Comparison of ENCODE assay signal across 8 cellular contexts in genomic region chr20:3470627-3471396, GRCh38. TPM values are rescaled to one million over a fixed set of nuclear protein-coding genes. Genes with fewer than 3 reads are reported as not detected.
DNase-seq lines count a peak whose midpoint lies in the region; ATAC-seq, FAIRE-seq and TF ChIP-seq lines count a peak whose summit lies in the region.

Gene ATRN (plus strand): TSS chr20:3471018. CDS start chr20:3471108, 90 bp downstream.

- peaks cover 48% of the 10 kb centered on the region for H3K27me3 ChIP-seq in HUES6 (ENCODE audit: control insufficient read depth, insufficient read depth, low read length)
- peaks cover 2 to 9% of the 10 kb centered on the region in 2 donors for H3K27me3 ChIP-seq in mucosa of rectum (ENCODE audit: control insufficient read depth in 2 of 2, insufficient read depth in 2 of 2, low read length in 2 of 2)

- DNase-seq in D721Med (ENCODE audit: insufficient read length, low spot score) = peak; percentile 57
- DNase-seq in OCI-M1 (lab: John Stamatoyannopoulos, UW) = peak; percentile 94
- DNase-seq in activated T-cell treated with anti-CD3 and anti-CD28 coated beads, Interleukin-2, amount 50 U/mL, for 1 hour = peak; percentile 89
- DNase-seq in epithelial cell of proximal tubule (ENCODE audit: low read depth) = no peak
- DNase-seq in stimulated activated CD8-positive, alpha-beta memory T cell treated with anti-CD3 and anti-CD28 coated beads, Interleukin-4, amount 100 ng/mL, for 24 hours (ENCODE audit: low read depth) = peak; percentile 90

- no peak for FAIRE-seq in D721Med (lab: Jason Lieb, UNC)

- no peak within 1 kb of the TSS; the same call in 1 of the 2 replicates for H3K27ac ChIP-seq in HUES6 (ENCODE audit: low read depth, low read length)
- H3K27ac ChIP-seq in mucosa of rectum (ENCODE audit: low read depth in 2 of 2, low read length in 2 of 2) = peak within 1 kb of the TSS; percentile 52 to 74

- H3K9ac ChIP-seq in HUES6 (ENCODE audit: low read length) = peak within 1 kb of the TSS; percentile 80
- peak within 1 kb of the TSS; percentile 76 to 83 for H3K9ac ChIP-seq in mucosa of rectum (ENCODE audit: low read depth in 1 of 2, low read length in 2 of 2)

- H3K36me3 ChIP-seq in HUES6 (ENCODE audit: control insufficient read depth, insufficient read depth, low read length) = no peaks in the 10 kb centered on the region
- no peaks in the 10 kb centered on the region for H3K36me3 ChIP-seq in mucosa of rectum (ENCODE audit: control insufficient read depth in 2 of 2, insufficient read depth in 2 of 2, low read length in 2 of 2)

- H3K9me3 ChIP-seq in HUES6 (ENCODE audit: control insufficient read depth, insufficient read depth, low read depth, low read length) = no peaks in the 10 kb centered on the region
- H3K9me3 ChIP-seq in mucosa of rectum (ENCODE audit: control insufficient read depth in 2 of 2, low read length in 2 of 2) = no peaks in the 10 kb centered on the region

- H3K4me3 ChIP-seq in HUES6 (ENCODE audit: low read depth, low read length) (peak within 1 kb of the TSS; percentile 98), epithelial cell of proximal tubule (ENCODE audit: low read depth, low read length) (peak within 1 kb of the TSS; percentile 62), mucosa of rectum (ENCODE audit: low read length in 2 of 2) (peak within 1 kb of the TSS; percentile 89 to 91)

- ATAC-seq in GM21390 (IDR thresholded peaks at IDR 0.05; ENCODE audit: unreplicated experiment) = peak; percentile 83

- TF ChIP-seq CTCF in D721Med (IDR thresholded peaks at IDR 0.05; ENCODE audit: insufficient read depth, missing control alignments) (no peak), epithelial cell of proximal tubule (conservative IDR thresholded peaks at IDR 0.05; ENCODE audit: low read depth, low read length) (no peak)

- H3K4me1 ChIP-seq in HUES6 (ENCODE audit: control insufficient read depth, insufficient read depth, low read length) (peaks cover 6% of the 10 kb centered on the region; the same call in 1 of the 2 replicates), mucosa of rectum (ENCODE audit: control insufficient read depth in 2 of 2, insufficient read depth in 2 of 2, low read length in 2 of 2) (peaks cover 22 to 27% of the 10 kb centered on the region in 2 donors)

RNA-seq across cellular contexts. Expression of gene ATRN, which starts in this region (rescaled TPM):
- total RNA-seq in epithelial cell of proximal tubule = 11.4 and 15.4 TPM in 2 replicates
